23 cellular contexts compared by ENCODE assay signal in the genomic region with DNA sequence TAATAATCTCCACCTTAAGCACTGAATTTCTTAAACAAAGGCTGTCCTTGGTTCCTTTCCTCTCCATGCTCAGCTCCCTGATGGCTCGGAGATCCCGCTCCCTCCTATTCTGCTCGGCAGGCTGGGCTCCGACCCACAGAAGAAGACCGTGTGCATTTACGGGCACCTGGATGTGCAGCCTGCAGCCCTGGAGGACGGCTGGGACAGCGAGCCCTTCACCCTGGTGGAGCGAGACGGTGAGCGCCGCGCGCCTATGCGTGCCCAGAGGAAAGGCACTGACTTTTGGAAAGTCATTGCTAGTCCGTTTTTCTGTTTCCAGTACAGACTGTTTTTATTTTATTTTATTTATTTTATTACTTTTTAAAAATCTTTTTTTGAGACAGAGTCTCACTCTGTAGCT. TPM values are rescaled to one million over a fixed set of nuclear protein-coding genes. Genes with fewer than 3 reads are reported as not detected.
DNase-seq lines count a peak whose midpoint lies in the region; ATAC-seq, FAIRE-seq and TF ChIP-seq lines count a peak whose summit lies in the region.
"Had no signal": no experiment of that assay in that cellular context is flagged by ENCODE, and none has a peak within 500 bp of the region (broad histone marks: within the 10 kb centered on the region; RNA-seq: fewer than 3 reads in every experiment).

No MANE protein-coding gene starts in this region.

- H2AFZ ChIP-seq in neural progenitor cell (replicated peaks): no peak overlapping the region

- H3K9ac ChIP-seq in endodermal cell (ENCODE audit: extremely low read depth, low read length, poor library complexity, severe bottlenecking) (no peak overlapping the region), neural progenitor cell (no peak overlapping the region)

- 87 to 100% methylated on average over 5 to 15 of the region's 16 CpGs for WGBS in endodermal cell (ENCODE audit: insufficient coverage in 1 of 2, insufficient read length in 1 of 2), 2 experiments

- no peak overlapping the region for H3K27ac ChIP-seq in endodermal cell (ENCODE audit: low read depth, low read length)
- H3K27ac ChIP-seq in neural progenitor cell: no peak overlapping the region
- H3K27ac ChIP-seq: BLaER1 treated with 17β-estradiol and CSF1 and Interleukin-3, amounts not matched to agents 10 nM and 100 nM; SJSA1 had no signal

- H3K4me1 Mint-ChIP-seq in endodermal cell: peaks cover 44% of the 10 kb centered on the region
- H3K4me1 Mint-ChIP-seq in neural progenitor cell: no peaks in the 10 kb centered on the region

- TF ChIP-seq CTCF in endodermal cell (conservative IDR thresholded peaks at IDR 0.05): no peak
- TF ChIP-seq CTCF in neural progenitor cell (IDR thresholded peaks at IDR 0.05): no peak

- no peaks in the 10 kb centered on the region for H4K20me1 ChIP-seq in neural progenitor cell (ENCODE audit: low read depth)

- H3K4me1 ChIP-seq in endodermal cell (ENCODE audit: control insufficient read depth, insufficient read depth, low read length) (peaks cover 29% of the 10 kb centered on the region), neural progenitor cell (no peaks in the 10 kb centered on the region)
- H3K4me1 ChIP-seq: SJSA1 had no signal

- no peak overlapping the region for H3K4me3 ChIP-seq in H7 (ENCODE audit: insufficient read depth, low read depth, low read length)
- no peak overlapping the region for H3K4me3 ChIP-seq in endodermal cell (ENCODE audit: low read length)
- no peak overlapping the region for H3K4me3 ChIP-seq in neural progenitor cell
- H3K4me3 ChIP-seq: BLaER1 treated with 17β-estradiol and CSF1 and Interleukin-3, amounts not matched to agents 10 nM and 100 nM; SJSA1 had no signal

- no peak for TF ChIP-seq POLR2A in GM12891 (IDR thresholded peaks at IDR 0.05; ENCODE audit: low read depth, low read length)

- H3K4me3 Mint-ChIP-seq in endodermal cell (peak overlapping the region; percentile 23), neural progenitor cell (no peak overlapping the region)
- H3K4me3 Mint-ChIP-seq: CD8-positive, alpha-beta T cell; HFFc6 had no signal

- H3K9me3 Mint-ChIP-seq in endodermal cell (no peaks in the 10 kb centered on the region), neural progenitor cell (no peaks in the 10 kb centered on the region)
- H3K9me3 Mint-ChIP-seq: CD8-positive, alpha-beta T cell; HFFc6 had no signal

- no peak overlapping the region for H3K4me2 ChIP-seq in neural progenitor cell
- H3K4me2 ChIP-seq: BLaER1 treated with 17β-estradiol and CSF1 and Interleukin-3, amounts not matched to agents 10 nM and 100 nM had no signal

- H3K36me3 Mint-ChIP-seq in endodermal cell (ENCODE audit: low read depth) (peaks cover 72% of the 10 kb centered on the region), neural progenitor cell (peaks cover 30% of the 10 kb centered on the region)

- FAIRE-seq in GM12891 (lab: Jason Lieb, UNC) (no peak), HTR-8/SVneo (lab: Jason Lieb, UNC) (no peak)
- FAIRE-seq: GM19239 had no signal

- H3K27ac Mint-ChIP-seq in endodermal cell (peak overlapping the region; percentile 87), neural progenitor cell (peak overlapping the region; percentile 12)
- H3K27ac Mint-ChIP-seq: CD8-positive, alpha-beta T cell; HFFc6 had no signal

- no peak for ATAC-seq in GM21447 (IDR thresholded peaks at IDR 0.05; ENCODE audit: unreplicated experiment)
- ATAC-seq: CD8-positive, alpha-beta T cell had no signal

- H3K9me3 ChIP-seq in endodermal cell (ENCODE audit: control insufficient read depth, low read length): no peaks in the 10 kb centered on the region
- H3K9me3 ChIP-seq in neural progenitor cell (ENCODE audit: low read depth): no peaks in the 10 kb centered on the region
- H3K9me3 ChIP-seq: BLaER1 treated with 17β-estradiol and CSF1 and Interleukin-3, amounts not matched to agents 10 nM and 100 nM; Peyer's patch; SJSA1 had no signal

- no peaks in the 10 kb centered on the region for H3K79me2 ChIP-seq in neural progenitor cell (ENCODE audit: low read depth)

- H3K27me3 ChIP-seq in H7 (ENCODE audit: control insufficient read depth, insufficient read depth, low read length): no peaks in the 10 kb centered on the region
- no peaks in the 10 kb centered on the region for H3K27me3 ChIP-seq in endodermal cell (ENCODE audit: control insufficient read depth, insufficient read depth, low read length, poor library complexity, severe bottlenecking)
- H3K27me3 ChIP-seq in neural progenitor cell: no peaks in the 10 kb centered on the region
- H3K27me3 ChIP-seq: BLaER1 treated with 17β-estradiol and CSF1 and Interleukin-3, amounts not matched to agents 10 nM and 100 nM; Peyer's patch; SJSA1 had no signal

- H3K27me3 Mint-ChIP-seq in endodermal cell (ENCODE audit: insufficient read depth) (no peaks in the 10 kb centered on the region), neural progenitor cell (ENCODE audit: insufficient read depth, low read depth) (no peaks in the 10 kb centered on the region)

- DNase-seq in GM12891 (ENCODE audit: insufficient read length, low spot score) (no peak), H7 (peak; percentile 30), endodermal cell (peak; percentile 39), neural progenitor cell (ENCODE audit: low spot score) (no peak), NCI-H2171 treated with DMSO at 0.1 percent for 48 hours (lab: John Stamatoyannopoulos, UW) (no peak), HTR-8/SVneo (ENCODE audit: insufficient read length, low spot score) (no peak)
- DNase-seq: Calu3; GF-D8; HFFc6; NCI-H1092 treated with DMSO at 0.1 percent for 48 hours; NCI-H146; NCI-H2029 treated with DMSO at 0.1 percent for 48 hours; NCI-H2171; NK-92 treated with Interleukin-12 subunit alpha and Interleukin-12 subunit beta, amount 100 ng/mL, for 24 hours had no signal

- H3F3A ChIP-seq in neural progenitor cell (ENCODE audit: low read depth): no peaks in the 10 kb centered on the region

- peaks cover 30% of the 10 kb centered on the region for H3K36me3 ChIP-seq in H7 (replicated peaks; ENCODE audit: control insufficient read depth, insufficient read depth, low read length)
- peaks cover 77% of the 10 kb centered on the region for H3K36me3 ChIP-seq in endodermal cell (ENCODE audit: control insufficient read depth, insufficient read depth, low read length)
- no peaks in the 10 kb centered on the region for H3K36me3 ChIP-seq in neural progenitor cell

TF ChIP-seq in GM12891, 5 proteins besides CTCF, POLR2A, EP300 and RAD21:
- TF ChIP-seq POLR2AphosphoS5 (IDR thresholded peaks at IDR 0.05; ENCODE audit: low read depth, low read length): 0 out of 2 replicates have a peak, but pooled peaks have one; percentile 13
- TF ChIP-seq TAF1 (IDR thresholded peaks at IDR 0.05; ENCODE audit: low read depth, low read length): no peak
- TF ChIP-seq SPI1 (IDR thresholded peaks at IDR 0.05; ENCODE audit: low read depth, low read length): no peak
- no peak for TF ChIP-seq POU2F2 (IDR thresholded peaks at IDR 0.05; ENCODE audit: low read depth, low read length)
- no peak for TF ChIP-seq PAX5 (IDR thresholded peaks at IDR 0.05; ENCODE audit: insufficient read depth, low read length, severe bottlenecking)

RNA-seq across cellular contexts. Expression of gene CNDP2, which starts 9.6 kb away (rescaled TPM):
- polyA plus RNA-seq in GM12891 (2012; ENCODE audit: low read depth, missing spikeins): 105 TPM
- total RNA-seq in H7 (2014; rRNA removed; shearing (Covaris generic)): 60.2 and 63.1 TPM in 2 replicates
- total RNA-seq in endodermal cell (100 to 1,000 TPM; 385 to 416 TPM), neural progenitor cell (ENCODE audit: low replicate concordance) (56.1 and 69.7 TPM in 2 replicates)
- polyA plus RNA-seq in endodermal cell (2013, experiment 1 of 2): 105 TPM
- 105 TPM for polyA plus RNA-seq in endodermal cell (2013, experiment 2 of 2)

RNA-seq across cellular contexts. Expression of gene CNDP1, which starts 28.5 kb away (rescaled TPM):
- not detected for polyA plus RNA-seq in GM12891 (2012; ENCODE audit: low read depth, missing spikeins)
- total RNA-seq in H7 (2014; rRNA removed; shearing (Covaris generic)): not detected in 2 replicates
- total RNA-seq in endodermal cell (under 1 TPM in 1 of 2 donors, not detected in 1; 0.51 TPM), neural progenitor cell (ENCODE audit: low replicate concordance) (not detected in 2 replicates)
- 0.07 TPM for polyA plus RNA-seq in endodermal cell (2013, experiment 1 of 2)
- not detected for polyA plus RNA-seq in endodermal cell (2013, experiment 2 of 2)
- total RNA-seq: Calu3, H4, HFFc6, HT-29, NCI-H460, SJSA1 had no signal

RNA-seq across cellular contexts. Expression of gene DIPK1C, which starts 48.7 kb away (rescaled TPM):
- not detected for polyA plus RNA-seq in GM12891 (2012; ENCODE audit: low read depth, missing spikeins)
- total RNA-seq in H7 (2014; rRNA removed; shearing (Covaris generic)): 0.22 TPM in 1 of 2 replicates, not detected in the other
- total RNA-seq in endodermal cell: under 1 TPM in 1 of 2 donors, not detected in 1; 0.13 TPM
- 0.71 TPM for polyA plus RNA-seq in endodermal cell (2013, experiment 1 of 2)
- 0.99 TPM for polyA plus RNA-seq in endodermal cell (2013, experiment 2 of 2)
- 12.9 and 13.7 TPM in 2 replicates for total RNA-seq in neural progenitor cell (ENCODE audit: low replicate concordance)
- total RNA-seq: Calu3; CD8-positive, alpha-beta T cell; H4; HFFc6; HT-29; NCI-H460; SJSA1 had no signal

Comparison
In these comparisons a context has a peak if more than half of its experiments do, and no peak if none do; other contexts are left out.
1. DNase-seq: peak in H7 (single experiment) and endodermal cell (single experiment); none in GM12891 (single experiment), neural progenitor cell (single experiment), NCI-H2171 treated with DMSO at 0.1 percent for 48 hours (single experiment) and HTR-8/SVneo (single experiment).
2. RNA of gene DIPK1C, which starts 48.7 kb away (total RNA-seq): 12.9 to 13.7 TPM in neural progenitor cell; 0.13 TPM in endodermal cell and 0.22 TPM in H7; every median in the first group is over 10 times any median in the second.